In the genomic region with DNA sequence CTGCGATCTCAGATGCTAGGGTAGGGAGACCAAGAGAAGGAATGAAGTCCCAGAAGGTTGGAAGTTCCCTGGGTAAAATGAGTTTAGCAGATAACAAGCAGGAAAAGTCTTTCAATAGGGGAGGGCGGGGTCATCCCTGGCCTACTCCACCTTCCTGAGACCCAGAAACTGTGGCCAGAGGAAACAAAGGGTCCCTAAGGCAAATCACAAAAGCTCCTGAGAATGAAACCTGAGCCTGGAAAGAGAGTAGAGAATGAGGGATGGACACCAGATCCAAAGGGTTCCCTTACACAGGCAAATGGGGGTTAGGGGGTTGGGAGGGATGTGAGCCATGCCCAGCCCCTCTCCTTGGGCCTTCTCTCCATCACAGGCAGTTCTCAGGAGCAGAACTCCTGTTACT, we compare ENCODE assay signal across 12 cellular contexts. TPM values are rescaled to one million over a fixed set of nuclear protein-coding genes. Genes with fewer than 3 reads are reported as not detected.
DNase-seq lines count a peak whose midpoint lies in the region; ATAC-seq and TF ChIP-seq lines count a peak whose summit lies in the region.
"Had no signal": no experiment of that assay in that cellular context is flagged by ENCODE, and none has a peak within 500 bp of the region (broad histone marks: within the 10 kb centered on the region; RNA-seq: fewer than 3 reads in every experiment).

No MANE protein-coding gene starts in this region.

- TF ChIP-seq POLR2A in sigmoid colon (IDR thresholded peaks at IDR 0.05) = no peak

- H3K36me3 Mint-ChIP-seq in CD8-positive, alpha-beta memory T cell = no peaks in the 10 kb centered on the region

- no peak for TF ChIP-seq EP300 in sigmoid colon (IDR thresholded peaks at IDR 0.05)

- DNase-seq in CD8-positive, alpha-beta memory T cell = no peak
- DNase-seq in adipocyte (ENCODE audit: low read depth) = no peak
- peak; percentile 55 for DNase-seq in sigmoid colon
- DNase-seq in ACHN = no peak
- no peak for DNase-seq in middle frontal gyrus (ENCODE audit: extremely low spot score, low spot score)
- DNase-seq: DMS79, foreskin keratinocyte, NCI-H526 had no signal

- no peak for TF ChIP-seq CTCF in sigmoid colon (IDR thresholded peaks at IDR 0.05)

- H3K9me3 ChIP-seq in CD8-positive, alpha-beta memory T cell (ENCODE audit: low read length) = no peaks in the 10 kb centered on the region
- H3K9me3 ChIP-seq in adipocyte (ENCODE audit: control insufficient read depth, low read length) (no peaks in the 10 kb centered on the region), iPS-18c (ENCODE audit: control insufficient read depth, insufficient read depth, low read length) (no peaks in the 10 kb centered on the region), sigmoid colon (no peaks in the 10 kb centered on the region)

- H3K9me3 Mint-ChIP-seq in CD8-positive, alpha-beta memory T cell = no peaks in the 10 kb centered on the region
- H3K9me3 Mint-ChIP-seq: T-helper 2 cell treated with Interferon-gamma antibody and Interleukin-4, amounts not matched to agents 5 μg/mL and 100 μg/mL, for 36 hours had no signal

- H3K4me1 ChIP-seq in CD8-positive, alpha-beta memory T cell (ENCODE audit: insufficient read depth, low read length) = peaks cover 86% of the 10 kb centered on the region
- H3K4me1 ChIP-seq in adipocyte (ENCODE audit: control insufficient read depth, insufficient read depth, low read length) = peaks cover 78% of the 10 kb centered on the region
- H3K4me1 ChIP-seq in sigmoid colon = peaks cover 0 to 98% (median 90%) of the 10 kb centered on the region in 4 donors

- no peak overlapping the region for H3K27ac ChIP-seq in CD8-positive, alpha-beta memory T cell (ENCODE audit: low read depth, low read length)
- H3K27ac ChIP-seq in sigmoid colon = peak overlapping the region; percentile 97 to 100 (median 98)
- H3K27ac ChIP-seq: foreskin keratinocyte had no signal

- in situ Hi-C loops in ACHN (cut with HindIII; ENCODE audit: low pct_ligation_motif_present, low pct_unique_long_range_greater_than_20kb, low sequenced_read_pairs) = no loop called here

- H3K27me3 Mint-ChIP-seq in CD8-positive, alpha-beta memory T cell = peaks cover 0 to 4% of the 10 kb centered on the region in 2 donors

- 74 to 81% methylated on average over 2 of the region's 2 CpGs for WGBS in sigmoid colon, 2 donors

- H3K9ac ChIP-seq in adipocyte (ENCODE audit: low read length) = peak overlapping the region; percentile 84

- intact Hi-C loops in sigmoid colon (cut with DNase I) = loop anchor here (2.0 to 5.0 kb wide), 3 partner anchors 47 to 177 kb away; a partner anchor contains a TSS

- peak overlapping the region; percentile 17 to 96 (median 89) for H3K27ac Mint-ChIP-seq in CD8-positive, alpha-beta memory T cell

- H3K4me1 Mint-ChIP-seq in CD8-positive, alpha-beta memory T cell = peaks cover 78 to 87% (median 84%) of the 10 kb centered on the region in 3 donors

- peak overlapping the region in 5 of 7 donors; percentile 27 to 59 (median 53) for H3K4me3 Mint-ChIP-seq in CD8-positive, alpha-beta memory T cell
- H3K4me3 Mint-ChIP-seq: T-helper 2 cell treated with Interferon-gamma antibody and Interleukin-4, amounts not matched to agents 5 μg/mL and 100 μg/mL, for 36 hours had no signal

- ATAC-seq in GM18861 (IDR thresholded peaks at IDR 0.05; ENCODE audit: unreplicated experiment) = no peak
- no peak for ATAC-seq in GM18907 (IDR thresholded peaks at IDR 0.05; ENCODE audit: unreplicated experiment)
- ATAC-seq: foreskin keratinocyte had no signal

- CTCF ChIA-PET in CD8-positive, alpha-beta memory T cell (lab: Charles Lee) = interaction anchor here (1.6 to 9.9 kb wide), 8 partner anchors 12 to 83 kb away, joined by 4 to 191 read pairs (median 53); a partner anchor contains a TSS

- H3K27me3 ChIP-seq in CD8-positive, alpha-beta memory T cell (ENCODE audit: insufficient read depth, low read length, poor library complexity, severe bottlenecking) = no peaks in the 10 kb centered on the region
- H3K27me3 ChIP-seq in adipocyte (replicated peaks; ENCODE audit: control insufficient read depth, insufficient read depth, low read length) (no peaks in the 10 kb centered on the region), sigmoid colon (no peaks in the 10 kb centered on the region)
- H3K27me3 ChIP-seq: foreskin keratinocyte had no signal

- H3K4me3 ChIP-seq in CD8-positive, alpha-beta memory T cell (ENCODE audit: low read length) = no peak overlapping the region
- H3K4me3 ChIP-seq in adipocyte (ENCODE audit: low read length) (no peak overlapping the region), iPS-18c (ENCODE audit: insufficient read depth, low read depth, low read length) (peak overlapping the region; percentile 11; the same call in 1 of the 2 replicates), sigmoid colon (no peak overlapping the region)

- POLR2A ChIA-PET in CD8-positive, alpha-beta memory T cell (lab: Charles Lee) = interaction anchor here (0.7 to 1.8 kb wide), 3 partner anchors 9 to 34 kb away, joined by 3 to 9 read pairs (median 5); no protein-coding TSS in a partner anchor

- H3K36me3 ChIP-seq in CD8-positive, alpha-beta memory T cell (ENCODE audit: insufficient read depth, low read length) = no peaks in the 10 kb centered on the region
- H3K36me3 ChIP-seq in adipocyte (ENCODE audit: control insufficient read depth, insufficient read depth, low read length, severe bottlenecking) = no peaks in the 10 kb centered on the region
- no peaks in the 10 kb centered on the region for H3K36me3 ChIP-seq in sigmoid colon

RNA-seq across cellular contexts. Expression of a gene that starts 9.6 kb away (rescaled TPM):
- total RNA-seq in CD8-positive, alpha-beta memory T cell = 10 to 100 TPM; 10.0 to 10.2 TPM
- polyA plus RNA-seq in CD8-positive, alpha-beta memory T cell = 10.4 TPM
- total RNA-seq in sigmoid colon = 10 to 100 TPM in 3 of 4 donors, 1 to 10 TPM in 1; 4.1 to 12.8 (median 11.9) TPM
- polyA plus RNA-seq in sigmoid colon = 10 to 100 TPM in 1 of 3 donors, 1 to 10 TPM in 2; 4.4 to 11.4 (median 8.1) TPM

RNA-seq across cellular contexts. Expression of a gene that starts 11.7 kb away (rescaled TPM):
- total RNA-seq in CD8-positive, alpha-beta memory T cell = 10 to 100 TPM; 88.6 to 91.5 TPM
- polyA plus RNA-seq in CD8-positive, alpha-beta memory T cell = 13.5 TPM
- 10 to 100 TPM; 52.3 to 92.2 (median 58.0) TPM for total RNA-seq in sigmoid colon
- polyA plus RNA-seq in sigmoid colon = 10 to 100 TPM; 29.4 to 63.5 (median 34.0) TPM

RNA-seq across cellular contexts. Expression of a gene that starts 30.3 kb away (rescaled TPM):
- total RNA-seq in CD8-positive, alpha-beta memory T cell = 100 to 1,000 TPM; 100 to 101 TPM
- 47.4 TPM for polyA plus RNA-seq in CD8-positive, alpha-beta memory T cell
- 10 to 100 TPM; 60.2 to 94.4 (median 70.7) TPM for total RNA-seq in sigmoid colon
- 10 to 100 TPM; 22.4 to 42.3 (median 24.0) TPM for polyA plus RNA-seq in sigmoid colon

RNA-seq across cellular contexts. Expression of a gene that starts 47.3 kb away (rescaled TPM):
- total RNA-seq in CD8-positive, alpha-beta memory T cell = 10 to 100 TPM; 12.6 to 13.2 TPM
- 17.0 TPM for polyA plus RNA-seq in CD8-positive, alpha-beta memory T cell
- 10 to 100 TPM; 78.8 to 86.1 (median 83.8) TPM for total RNA-seq in sigmoid colon
- polyA plus RNA-seq in sigmoid colon = 10 to 100 TPM; 25.4 to 35.4 (median 25.8) TPM

RNA-seq across cellular contexts. Expression of a gene that starts 55.8 kb away (rescaled TPM):
- total RNA-seq in CD8-positive, alpha-beta memory T cell = 100 to 1,000 TPM; 118 to 121 TPM
- 51.2 TPM for polyA plus RNA-seq in CD8-positive, alpha-beta memory T cell
- total RNA-seq in sigmoid colon = 10 to 100 TPM; 27.3 to 64.8 (median 31.7) TPM
- polyA plus RNA-seq in sigmoid colon = 10 to 100 TPM; 19.2 to 83.0 (median 29.1) TPM
